In genomic region chr2:19349911-19350677, GRCh38 we compare ENCODE assay signal across 8 cellular contexts. TPM values are rescaled to one million over a fixed set of nuclear protein-coding genes. Genes with fewer than 3 reads are reported as not detected.
DNase-seq lines count a peak whose midpoint lies in the region; ATAC-seq and TF ChIP-seq lines count a peak whose summit lies in the region.

No MANE protein-coding gene starts in this region.

- peak; percentile 67 for TF ChIP-seq CTCF in CD4-positive, alpha-beta T cell (IDR thresholded peaks at IDR 0.05)
- no peak for TF ChIP-seq CTCF in ovary (IDR thresholded peaks at IDR 0.05)

- WGBS in ovary, 3 donors: 82 to 88% (median 85%) methylated on average over 32 to 47 of the region's 47 CpGs

- H3K4me3 Mint-ChIP-seq in CD4-positive, alpha-beta T cell: peak overlapping the region; percentile 59
- H3K4me3 Mint-ChIP-seq in IgD-negative memory B cell: peak overlapping the region in 2 of 4 donors; percentile 63 to 64
- H3K4me3 Mint-ChIP-seq in activated T-helper 17 cell treated with anti-CD3 and anti-CD28 coated beads, Interleukin-2, amount 50 U/mL, for 72 hours: peak overlapping the region; percentile 43

- H3K27ac ChIP-seq in CD4-positive, alpha-beta T cell (ENCODE audit: low read depth, low read length): no peak overlapping the region
- no peak overlapping the region for H3K27ac ChIP-seq in ovary

- peaks cover 69% of the 10 kb centered on the region for H3K27me3 Mint-ChIP-seq in CD4-positive, alpha-beta T cell
- peaks cover 47% of the 10 kb centered on the region for H3K27me3 Mint-ChIP-seq in IgD-negative memory B cell
- peaks cover 41% of the 10 kb centered on the region for H3K27me3 Mint-ChIP-seq in activated T-helper 17 cell treated with anti-CD3 and anti-CD28 coated beads, Interleukin-2, amount 50 U/mL, for 72 hours

- TF ChIP-seq POLR2A in ovary (IDR thresholded peaks at IDR 0.05): no peak

- peaks cover 55% of the 10 kb centered on the region for H3K4me1 Mint-ChIP-seq in CD4-positive, alpha-beta T cell (ENCODE audit: low read depth)
- H3K4me1 Mint-ChIP-seq in IgD-negative memory B cell: peaks cover 14 to 23% (median 16%) of the 10 kb centered on the region in 3 donors
- peaks cover 10% of the 10 kb centered on the region for H3K4me1 Mint-ChIP-seq in activated T-helper 17 cell treated with anti-CD3 and anti-CD28 coated beads, Interleukin-2, amount 50 U/mL, for 72 hours

- POLR2A ChIA-PET in CD4-positive, alpha-beta T cell (lab: Charles Lee): interaction anchor here (7.0 kb wide), 1 partner anchor 9 kb away, joined by 69 read pairs; the partner anchor contains the start of gene OSR1

- H3K4me1 ChIP-seq in ovary (ENCODE audit: insufficient read depth): peaks cover 3% of the 10 kb centered on the region

- no peak for ATAC-seq in CD4-positive, alpha-beta T cell (ENCODE audit: poor library complexity)
- peak; percentile 22 for ATAC-seq in activated T-helper 17 cell treated with anti-CD3 and anti-CD28 coated beads, Interleukin-2, amount 50 U/mL, for 72 hours (replicated peaks)
- no peak for ATAC-seq in GM19328 (IDR thresholded peaks at IDR 0.05; ENCODE audit: unreplicated experiment)

- peak overlapping the region; percentile 97 for H3K27ac Mint-ChIP-seq in CD4-positive, alpha-beta T cell
- H3K27ac Mint-ChIP-seq in IgD-negative memory B cell: peak overlapping the region; percentile 31 to 99 (median 62)
- no peak overlapping the region for H3K27ac Mint-ChIP-seq in activated T-helper 17 cell treated with anti-CD3 and anti-CD28 coated beads, Interleukin-2, amount 50 U/mL, for 72 hours

- peaks cover 10% of the 10 kb centered on the region for H3K36me3 Mint-ChIP-seq in CD4-positive, alpha-beta T cell (ENCODE audit: low read depth)
- peaks cover 3% of the 10 kb centered on the region for H3K36me3 Mint-ChIP-seq in IgD-negative memory B cell
- peaks cover 15% of the 10 kb centered on the region for H3K36me3 Mint-ChIP-seq in activated T-helper 17 cell treated with anti-CD3 and anti-CD28 coated beads, Interleukin-2, amount 50 U/mL, for 72 hours (ENCODE audit: low read depth)

- H3K9me3 ChIP-seq in CD4-positive, alpha-beta T cell (ENCODE audit: control insufficient read depth, low read length): no peaks in the 10 kb centered on the region
- no peaks in the 10 kb centered on the region for H3K9me3 ChIP-seq in ovary

- peaks cover 68% of the 10 kb centered on the region for H3K27me3 ChIP-seq in CD4-positive, alpha-beta T cell (ENCODE audit: control insufficient read depth, insufficient read depth, low read length)
- no peaks in the 10 kb centered on the region for H3K27me3 ChIP-seq in ovary

- TF ChIP-seq EP300 in ovary (IDR thresholded peaks at IDR 0.05): no peak

- DNase-seq in CD4-positive, alpha-beta T cell: peak in 5 of 10 experiments; percentile 25 to 56 (median 45)
- DNase-seq in head of caudate nucleus (peak in 40 of 42 donors; percentile 33 to 87 (median 75)), ovary (peak in 3 of 5 donors; percentile 25 to 51 (median 46)), NCI-H1930 (lab: John Stamatoyannopoulos, UW) (no peak), NCI-H1694 treated with DMSO at 0.1 percent for 48 hours (lab: John Stamatoyannopoulos, UW) (no peak)

- no peaks in the 10 kb centered on the region for H3K36me3 ChIP-seq in ovary

- intact Hi-C loops in CD4-positive, alpha-beta T cell (cut with DNase I, micrococcal nuclease): loop anchor here (2.0 to 10.0 kb wide), 8 partner anchors 517 to 1598 kb away; partner anchors contain the start of genes GEN1 (in 2 of the 2), SMC6 (in 2 of the 2), HS1BP3 (in 1 of the 2) and LAPTM4A (in 1 of the 2)
- intact Hi-C loops in head of caudate nucleus (cut with DNase I): loop anchor here (10.0 kb wide), 2 partner anchors 225 to 365 kb away; no protein-coding TSS in a partner anchor
- intact Hi-C loops in ovary (cut with DNase I): loop anchor here in 1 of 4 donors (10.0 kb wide), 1 partner anchor 355 kb away; no protein-coding TSS in a partner anchor

- no peaks in the 10 kb centered on the region for H3K9me3 Mint-ChIP-seq in CD4-positive, alpha-beta T cell
- H3K9me3 Mint-ChIP-seq in IgD-negative memory B cell: peaks cover 0 to 5% (median 3%) of the 10 kb centered on the region in 3 donors
- no peaks in the 10 kb centered on the region for H3K9me3 Mint-ChIP-seq in activated T-helper 17 cell treated with anti-CD3 and anti-CD28 coated beads, Interleukin-2, amount 50 U/mL, for 72 hours

- H3K4me3 ChIP-seq in ovary: no peak overlapping the region

- CTCF ChIA-PET in CD4-positive, alpha-beta T cell (lab: Charles Lee): interaction anchor here (0.7 kb wide), 1 partner anchor 10 kb away, joined by 3 read pairs; no protein-coding TSS in a partner anchor

RNA-seq across cellular contexts. Expression of gene OSR1, which starts 8.3 kb away (rescaled TPM):
- total RNA-seq in CD4-positive, alpha-beta T cell: not detected
- polyA plus RNA-seq in IgD-negative memory B cell (not detected), ovary (1 to 10 TPM; 3.9 to 4.9 TPM)
- not detected for total RNA-seq in activated T-helper 17 cell treated with anti-CD3 and anti-CD28 coated beads, Interleukin-2, amount 50 U/mL, for 72 hours
- 10 to 100 TPM in 1 of 7 donors, 1 to 10 TPM in 6; 2.5 to 11.5 (median 5.6) TPM for total RNA-seq in ovary

Comparison
In these comparisons a context has a peak if more than half of its experiments do, and no peak if none do; other contexts are left out.
1. DNase-seq: peak in head of caudate nucleus (40 of 42) and ovary (3 of 5); none in NCI-H1930 (0 of 2) and NCI-H1694 treated with DMSO at 0.1 percent for 48 hours (single experiment).